In the genomic region with DNA sequence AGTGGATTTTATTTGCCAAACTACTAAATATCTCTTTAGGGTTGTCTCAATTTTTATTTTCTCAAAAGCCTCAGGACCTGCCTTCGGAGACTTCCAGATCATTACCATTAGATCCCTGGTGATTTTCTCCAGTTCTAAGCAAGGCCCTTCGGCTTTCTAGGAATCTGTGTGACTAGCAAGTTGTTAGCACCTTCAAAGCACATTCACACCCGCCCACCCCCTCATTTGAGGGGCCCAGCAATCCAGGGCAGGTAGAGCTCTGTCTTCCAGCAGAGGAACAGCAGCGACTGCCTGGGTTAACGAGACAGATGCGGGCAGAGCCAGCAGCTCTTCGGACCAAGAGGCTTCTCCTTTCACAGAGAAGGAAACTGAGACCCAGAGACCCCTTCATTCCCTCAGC, we compare ENCODE assay signal across 9 cellular contexts. TPM values are rescaled to one million over a fixed set of nuclear protein-coding genes. Genes with fewer than 3 reads are reported as not detected.
DNase-seq lines count a peak whose midpoint lies in the region; ATAC-seq and TF ChIP-seq lines count a peak whose summit lies in the region.
"Had no signal": no experiment of that assay in that cellular context is flagged by ENCODE, and none has a peak within 500 bp of the region (broad histone marks: within the 10 kb centered on the region; RNA-seq: fewer than 3 reads in every experiment).

No MANE protein-coding gene starts in this region.

- TF ChIP-seq POLR2A in right lobe of liver (IDR thresholded peaks at IDR 0.05) = no peak

- TF ChIP-seq CTCF in right lobe of liver (IDR thresholded peaks at IDR 0.05) = no peak
- TF ChIP-seq CTCF in thoracic aorta (IDR thresholded peaks at IDR 0.05) = no peak

- H3K27ac ChIP-seq in right lobe of liver (no peak overlapping the region), thoracic aorta (peak overlapping the region; percentile 76 to 87)

- H3K36me3 Mint-ChIP-seq in T-helper 2 cell treated with Interferon-gamma antibody and Interleukin-4, amounts not matched to agents 5 μg/mL and 100 μg/mL, for 36 hours (ENCODE audit: low read depth) = peaks cover 62% of the 10 kb centered on the region

- WGBS in right lobe of liver (ENCODE audit: insufficient coverage, low coverage, low lambda C conversion rate, missing lambda C conversion rate) = 79% methylated on average over 3 of the region's 7 CpGs

- no peaks in the 10 kb centered on the region for H3K9me3 Mint-ChIP-seq in T-helper 2 cell treated with Interferon-gamma antibody and Interleukin-4, amounts not matched to agents 5 μg/mL and 100 μg/mL, for 36 hours

- H3K9me3 ChIP-seq in adipocyte (ENCODE audit: control insufficient read depth, low read length) (no peaks in the 10 kb centered on the region), right lobe of liver (no peaks in the 10 kb centered on the region), thoracic aorta (no peaks in the 10 kb centered on the region)
- H3K9me3 ChIP-seq: adrenal gland had no signal

- H3K4me3 ChIP-seq in adipocyte (ENCODE audit: low read length) (peak overlapping the region; percentile 92), right lobe of liver (peak overlapping the region in 2 of 3 donors; percentile 83 to 90), thoracic aorta (peak overlapping the region; percentile 89)

- H3K9ac ChIP-seq in adipocyte (ENCODE audit: low read length) = peak overlapping the region; percentile 97

- no peaks in the 10 kb centered on the region for H3K27me3 Mint-ChIP-seq in T-helper 2 cell treated with Interferon-gamma antibody and Interleukin-4, amounts not matched to agents 5 μg/mL and 100 μg/mL, for 36 hours (ENCODE audit: low read depth)

- intact Hi-C loops in right lobe of liver (cut with DNase I) = no loop called here

- H3K4me3 Mint-ChIP-seq in T-helper 2 cell treated with Interferon-gamma antibody and Interleukin-4, amounts not matched to agents 5 μg/mL and 100 μg/mL, for 36 hours = peak overlapping the region; percentile 96

- ATAC-seq in right lobe of liver (no peak), thoracic aorta (ENCODE audit: insufficient number of reproducible peaks, low FRiP score, low read depth) (no peak), HG02884 (IDR thresholded peaks at IDR 0.05; ENCODE audit: unreplicated experiment) (no peak)

- H3K36me3 ChIP-seq in adipocyte (ENCODE audit: control insufficient read depth, insufficient read depth, low read length, severe bottlenecking) (peaks cover 54% of the 10 kb centered on the region), right lobe of liver (peaks cover 0 to 31% (median 17%) of the 10 kb centered on the region in 4 donors), thoracic aorta (peaks cover 36% of the 10 kb centered on the region)

- H3K27me3 ChIP-seq in adipocyte (replicated peaks; ENCODE audit: control insufficient read depth, insufficient read depth, low read length) = no peaks in the 10 kb centered on the region
- no peaks in the 10 kb centered on the region for H3K27me3 ChIP-seq in right lobe of liver
- H3K27me3 ChIP-seq in thoracic aorta (replicated peaks; ENCODE audit: insufficient read depth) = no peaks in the 10 kb centered on the region
- H3K27me3 ChIP-seq: adrenal gland had no signal

- H3K4me1 Mint-ChIP-seq in T-helper 2 cell treated with Interferon-gamma antibody and Interleukin-4, amounts not matched to agents 5 μg/mL and 100 μg/mL, for 36 hours (ENCODE audit: low read depth) = peaks cover 76% of the 10 kb centered on the region

- H3K4me1 ChIP-seq in adipocyte (ENCODE audit: control insufficient read depth, insufficient read depth, low read length) (peaks cover 16% of the 10 kb centered on the region), right lobe of liver (peaks cover 0 to 11% (median 3%) of the 10 kb centered on the region in 4 donors), thoracic aorta (ENCODE audit: control insufficient read depth in 1 of 2, low read depth in 2 of 2) (peaks cover 54 to 73% of the 10 kb centered on the region in 2 donors)

- no peak overlapping the region for H3K27ac Mint-ChIP-seq in T-helper 2 cell treated with Interferon-gamma antibody and Interleukin-4, amounts not matched to agents 5 μg/mL and 100 μg/mL, for 36 hours

- no peak for DNase-seq in T-helper 2 cell treated with Interferon-gamma antibody and Interleukin-4, amounts not matched to agents 5 μg/mL and 100 μg/mL, for 36 hours (ENCODE audit: low spot score)
- no peak for DNase-seq in T-helper 2 cell
- DNase-seq in adipocyte (ENCODE audit: low read depth) = no peak
- DNase-seq in right lobe of liver = no peak
- DNase-seq in thoracic aorta (ENCODE audit: low spot score) = no peak
- no peak for DNase-seq in NCI-H446 treated with DMSO at 0.1 percent for 48 hours (lab: John Stamatoyannopoulos, UW)
- DNase-seq in globus pallidus (ENCODE audit: low spot score) = no peak
- DNase-seq: adrenal gland had no signal

RNA-seq across cellular contexts. Expression of gene WDR1, which starts 2.0 kb away (rescaled TPM):
- total RNA-seq in right lobe of liver (100 to 1,000 TPM in 1 of 6 experiments, 10 to 100 TPM in 5; 65.1 to 149 (median 76.4) TPM), thoracic aorta (100 to 1,000 TPM; 263 to 408 TPM)

Comparison
In these comparisons a context has a peak if more than half of its experiments do, and no peak if none do; other contexts are left out.
1. H3K27ac ChIP-seq: peak in thoracic aorta (2 of 2); none in right lobe of liver (0 of 3).
2. Peak in every context shown above with its lines, with median percentiles within 50 percentile points of each other: H3K4me3 ChIP-seq.